ENCODE assay signal across 4 cellular contexts in the genomic region with DNA sequence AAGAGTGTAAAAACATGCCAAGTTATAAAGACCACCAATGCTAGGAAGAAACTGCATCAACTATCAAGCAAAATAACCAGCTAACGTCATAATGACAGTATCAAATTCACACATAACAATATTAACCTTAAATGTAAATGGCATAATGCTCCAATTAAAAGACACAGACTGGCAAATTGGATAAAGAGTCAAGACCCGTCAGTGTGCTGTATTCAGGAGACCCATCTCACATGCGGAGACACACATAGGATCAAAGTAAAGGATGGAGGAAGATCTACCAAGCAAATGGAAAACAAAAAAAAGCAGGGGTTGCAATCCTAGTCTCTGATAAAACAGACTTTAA. TPM values are rescaled to one million over a fixed set of nuclear protein-coding genes. Genes with fewer than 3 reads are reported as not detected.
"Had no signal": no experiment of that assay in that cellular context is flagged by ENCODE, and none has a peak within 500 bp of the region (broad histone marks: within the 10 kb centered on the region; RNA-seq: fewer than 3 reads in every experiment).

No MANE protein-coding gene starts in this region.

RNA-seq across cellular contexts. Expression of gene XCL2, which starts 2.7 kb away (rescaled TPM):
- total RNA-seq: HepG2, HT-29, HT1080, IMR-90 had no signal
- polyA plus RNA-seq: IMR-90 had no signal

RNA-seq across cellular contexts. Expression of gene XCL1, which starts 29.9 kb away (rescaled TPM):
- total RNA-seq: HT-29, HT1080, IMR-90 had no signal
- polyA plus RNA-seq: IMR-90 had no signal
